ENCODE assay signal across 8 cellular contexts in genomic region chr15:92809880-92810361, GRCh38.
DNase-seq lines count a peak whose midpoint lies in the region; ATAC-seq and TF ChIP-seq lines count a peak whose summit lies in the region.

No MANE protein-coding gene starts in this region.

- no peaks in the 10 kb centered on the region for H3K9me2 ChIP-seq in Loucy (replicated peaks; ENCODE audit: low read depth, low read length)

- peak overlapping the region; percentile 86 for H3K4me3 Mint-ChIP-seq in activated T-cell treated with anti-CD3 and anti-CD28 coated beads, Interleukin-2, amount 50 U/mL, for 24 hours
- peak overlapping the region; percentile 84 for H3K4me3 Mint-ChIP-seq in nephron progenitor cell

- H3K9ac ChIP-seq in Loucy (ENCODE audit: low read depth, low read length, poor library complexity, severe bottlenecking), result peak overlapping the region; percentile 99

- no peaks in the 10 kb centered on the region for H3K9me3 ChIP-seq in Loucy (ENCODE audit: insufficient read depth, low read depth, low read length)

- peak overlapping the region; percentile 82 for H3K4me3 ChIP-seq in Loucy (ENCODE audit: low read length, poor library complexity, severe bottlenecking)
- peak overlapping the region; percentile 65 for H3K4me3 ChIP-seq in fibroblast of the aortic adventitia (ENCODE audit: low read depth, low read length)

- no peaks in the 10 kb centered on the region for H3F3A ChIP-seq in Loucy (ENCODE audit: low read depth)

- ATAC-seq in GM18858 (IDR thresholded peaks at IDR 0.05; ENCODE audit: unreplicated experiment) (no peak), HG02885 (IDR thresholded peaks at IDR 0.05; ENCODE audit: poor library complexity, unreplicated experiment) (no peak)

- H3K27me3 ChIP-seq in Loucy (ENCODE audit: insufficient read depth, low read length, poor library complexity, severe bottlenecking), result no peaks in the 10 kb centered on the region

- DNase-seq in NCI-H1694 treated with DMSO at 0.1 percent for 48 hours (lab: John Stamatoyannopoulos, UW), result peak; percentile 51
- no peak for DNase-seq in NCI-H1694 (lab: John Stamatoyannopoulos, UW)
- DNase-seq in activated T-cell treated with anti-CD3 and anti-CD28 coated beads, Interleukin-2, amount 50 U/mL, for 24 hours, result peak; percentile 63
- no peak for DNase-seq in fibroblast of the aortic adventitia (ENCODE audit: low read depth)
- DNase-seq in nephron progenitor cell, result no peak

- H3K36me3 ChIP-seq in Loucy (ENCODE audit: insufficient read depth, low read length), result no peaks in the 10 kb centered on the region

- peaks cover 30% of the 10 kb centered on the region for H3K79me2 ChIP-seq in Loucy (ENCODE audit: insufficient read depth, low read length)

- peaks cover 13% of the 10 kb centered on the region for H3K36me3 Mint-ChIP-seq in activated T-cell treated with anti-CD3 and anti-CD28 coated beads, Interleukin-2, amount 50 U/mL, for 24 hours (ENCODE audit: low read depth)
- H3K36me3 Mint-ChIP-seq in nephron progenitor cell (ENCODE audit: low read depth), result peaks cover 10% of the 10 kb centered on the region

- H3K4me2 ChIP-seq in Loucy (ENCODE audit: low read depth, low read length, poor library complexity, severe bottlenecking), result peak overlapping the region; percentile 91

- H3K27ac Mint-ChIP-seq in activated T-cell treated with anti-CD3 and anti-CD28 coated beads, Interleukin-2, amount 50 U/mL, for 24 hours, result peak overlapping the region; percentile 99
- peak overlapping the region; percentile 100 for H3K27ac Mint-ChIP-seq in nephron progenitor cell

- H3K9me3 Mint-ChIP-seq in activated T-cell treated with anti-CD3 and anti-CD28 coated beads, Interleukin-2, amount 50 U/mL, for 24 hours, result no peaks in the 10 kb centered on the region
- H3K9me3 Mint-ChIP-seq in nephron progenitor cell, result peaks cover 8% of the 10 kb centered on the region

- H3K27me3 Mint-ChIP-seq in activated T-cell treated with anti-CD3 and anti-CD28 coated beads, Interleukin-2, amount 50 U/mL, for 24 hours, result no peaks in the 10 kb centered on the region
- H3K27me3 Mint-ChIP-seq in nephron progenitor cell (ENCODE audit: low read depth, poor library complexity), result no peaks in the 10 kb centered on the region

- peak overlapping the region; percentile 37; the same call in 1 of the 2 replicates for H2AFZ ChIP-seq in Loucy (ENCODE audit: low read length)

- peaks cover 31% of the 10 kb centered on the region for H3K4me1 ChIP-seq in Loucy (ENCODE audit: insufficient read depth, low read length, poor library complexity, severe bottlenecking)

- TF ChIP-seq CTCF in Loucy (conservative IDR thresholded peaks at IDR 0.05; ENCODE audit: low read length) (no peak), fibroblast of the aortic adventitia (IDR thresholded peaks at IDR 0.05; ENCODE audit: insufficient read depth, low read length) (no peak), nephron progenitor cell (IDR thresholded peaks at IDR 0.05) (no peak)

- no peaks in the 10 kb centered on the region for H4K20me1 ChIP-seq in Loucy (ENCODE audit: insufficient read depth, low read length, poor library complexity, severe bottlenecking)

- H3K4me1 Mint-ChIP-seq in activated T-cell treated with anti-CD3 and anti-CD28 coated beads, Interleukin-2, amount 50 U/mL, for 24 hours (ENCODE audit: low read depth), result peaks cover 57% of the 10 kb centered on the region
- peaks cover 50% of the 10 kb centered on the region for H3K4me1 Mint-ChIP-seq in nephron progenitor cell

Comparison
In these comparisons a context has a peak if more than half of its experiments do, and no peak if none do; other contexts are left out.
1. DNase-seq: peak in NCI-H1694 treated with DMSO at 0.1 percent for 48 hours (single experiment) and activated T-cell treated with anti-CD3 and anti-CD28 coated beads, Interleukin-2, amount 50 U/mL, for 24 hours (single experiment); none in NCI-H1694 (single experiment), fibroblast of the aortic adventitia (single experiment) and nephron progenitor cell (single experiment).